2 cellular contexts compared by ENCODE assay signal in the genomic region with DNA sequence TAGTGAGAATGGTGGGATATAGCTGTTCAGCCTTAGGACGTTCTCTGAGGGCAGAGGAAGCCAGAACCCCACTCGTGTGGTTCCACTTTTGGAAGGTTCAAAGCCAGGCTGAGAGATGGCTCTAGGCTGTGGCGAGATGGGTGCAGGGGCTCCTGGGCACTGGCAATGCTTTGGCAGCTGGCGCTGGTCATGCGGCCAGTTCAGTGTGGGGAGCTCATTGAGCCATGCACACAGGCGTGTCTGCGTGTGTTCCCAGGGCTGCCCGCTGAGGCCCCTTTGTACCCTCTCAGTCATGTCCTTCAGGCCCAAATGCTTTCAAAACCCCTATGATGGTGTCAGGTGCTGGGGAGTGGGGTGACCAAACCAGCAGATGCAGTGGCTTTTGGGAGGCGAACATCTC.
TF ChIP-seq lines count a peak whose summit lies in the region.

No MANE protein-coding gene starts in this region.

TF ChIP-seq in GM12878, 131 proteins besides CTCF, POLR2A, EP300 and RAD21:
- TF ChIP-seq, protein P1, sequence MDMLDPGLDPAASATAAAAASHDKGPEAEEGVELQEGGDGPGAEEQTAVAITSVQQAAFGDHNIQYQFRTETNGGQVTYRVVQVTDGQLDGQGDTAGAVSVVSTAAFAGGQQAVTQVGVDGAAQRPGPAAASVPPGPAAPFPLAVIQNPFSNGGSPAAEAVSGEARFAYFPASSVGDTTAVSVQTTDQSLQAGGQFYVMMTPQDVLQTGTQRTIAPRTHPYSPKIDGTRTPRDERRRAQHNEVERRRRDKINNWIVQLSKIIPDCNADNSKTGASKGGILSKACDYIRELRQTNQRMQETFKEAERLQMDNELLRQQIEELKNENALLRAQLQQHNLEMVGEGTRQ (IDR thresholded peaks at IDR 0.05; ENCODE audit: borderline replicate concordance, low read depth, low read length): no peak
- TF ChIP-seq POLR2AphosphoS5 (IDR thresholded peaks at IDR 0.05; ENCODE audit: low read length): peak; percentile 29; the same call in 1 of the 2 replicates

TF ChIP-seq in WTC11, 78 proteins besides CTCF, POLR2A, EP300 and RAD21:
- TF ChIP-seq, protein P2, sequence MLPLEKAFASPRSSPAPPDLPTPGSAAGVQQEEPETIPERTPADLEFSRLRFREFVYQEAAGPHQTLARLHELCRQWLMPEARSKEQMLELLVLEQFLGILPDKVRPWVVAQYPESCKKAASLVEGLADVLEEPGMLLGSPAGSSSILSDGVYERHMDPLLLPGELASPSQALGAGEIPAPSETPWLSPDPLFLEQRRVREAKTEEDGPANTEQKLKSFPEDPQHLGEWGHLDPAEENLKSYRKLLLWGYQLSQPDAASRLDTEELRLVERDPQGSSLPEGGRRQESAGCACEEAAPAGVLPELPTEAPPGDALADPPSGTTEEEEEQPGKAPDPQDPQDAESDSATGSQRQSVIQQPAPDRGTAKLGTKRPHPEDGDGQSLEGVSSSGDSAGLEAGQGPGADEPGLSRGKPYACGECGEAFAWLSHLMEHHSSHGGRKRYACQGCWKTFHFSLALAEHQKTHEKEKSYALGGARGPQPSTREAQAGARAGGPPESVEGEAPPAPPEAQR (CRISPR knock-in tag; IDR thresholded peaks at IDR 0.05): no peak
- TF ChIP-seq HMGA2 (CRISPR knock-in tag; IDR thresholded peaks at IDR 0.05): no peak
- TF ChIP-seq ELF4 (CRISPR knock-in tag; IDR thresholded peaks at IDR 0.05; ENCODE audit: low read depth): no peak
- TF ChIP-seq SOX15 (CRISPR knock-in tag; IDR thresholded peaks at IDR 0.05): no peak
- no peak for TF ChIP-seq ESRRA (CRISPR knock-in tag; IDR thresholded peaks at IDR 0.05; ENCODE audit: borderline replicate concordance)
- TF ChIP-seq, protein P3, sequence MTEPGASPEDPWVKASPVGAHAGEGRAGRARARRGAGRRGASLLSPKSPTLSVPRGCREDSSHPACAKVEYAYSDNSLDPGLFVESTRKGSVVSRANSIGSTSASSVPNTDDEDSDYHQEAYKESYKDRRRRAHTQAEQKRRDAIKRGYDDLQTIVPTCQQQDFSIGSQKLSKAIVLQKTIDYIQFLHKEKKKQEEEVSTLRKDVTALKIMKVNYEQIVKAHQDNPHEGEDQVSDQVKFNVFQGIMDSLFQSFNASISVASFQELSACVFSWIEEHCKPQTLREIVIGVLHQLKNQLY (CRISPR knock-in tag; IDR thresholded peaks at IDR 0.05): no peak
